ENCODE assay signal across 28 cellular contexts in genomic region chr22:42471441-42471840, GRCh38.
"Had no signal": no experiment of that assay in that cellular context is flagged by ENCODE, and none has a peak within 500 bp of the region (broad histone marks: within the 10 kb centered on the region; RNA-seq: fewer than 3 reads in every experiment).

No MANE protein-coding gene starts in this region.

- H3K36me3 Mint-ChIP-seq: stimulated activated effector memory CD8-positive, alpha-beta T cell treated with anti-CD3 and anti-CD28 coated beads, Interleukin-12 subunit alpha, Interleukin-12 subunit beta, amount 100 ng/mL, for 72 hours; stimulated activated memory B cell treated with anti-CD40 and anti-IgM and Interleukin-4, amounts not matched to agents 10 μg/mL and 1 μg/mL and 100 μg/mL, for 72 hours; type B pancreatic cell had no signal

- ATAC-seq: stimulated activated effector memory CD8-positive, alpha-beta T cell treated with anti-CD3 and anti-CD28 coated beads, Interleukin-12 subunit alpha, Interleukin-12 subunit beta, amount 100 ng/mL, for 72 hours; stimulated activated memory B cell treated with anti-CD40 and anti-IgM and Interleukin-4, amounts not matched to agents 10 μg/mL and 1 μg/mL and 100 μg/mL, for 72 hours; stimulated activated naive CD8-positive, alpha-beta T cell treated with anti-CD3 and anti-CD28 coated beads, Interleukin-15, amount 100 ng/mL, for 72 hours; stimulated activated naive CD8-positive, alpha-beta T cell treated with anti-CD3 and anti-CD28 coated beads, Interleukin-15, Interleukin-2, amounts not matched to agents 100 U/mL and 50 U/mL, for 24 hours; upper lobe of right lung had no signal

- H3K9me3 ChIP-seq: stomach, suprapubic skin, testis, thoracic aorta, thyroid gland, tibial artery, tibial nerve, transverse colon, upper lobe of left lung, upper lobe of right lung, uterus, vagina had no signal

- H3K4me3 Mint-ChIP-seq: stimulated activated effector memory CD8-positive, alpha-beta T cell treated with anti-CD3 and anti-CD28 coated beads, Interleukin-12 subunit alpha, Interleukin-12 subunit beta, amount 100 ng/mL, for 72 hours; stimulated activated memory B cell treated with anti-CD40 and anti-IgM and Interleukin-4, amounts not matched to agents 10 μg/mL and 1 μg/mL and 100 μg/mL, for 72 hours; stimulated activated naive CD8-positive, alpha-beta T cell treated with anti-CD3 and anti-CD28 coated beads, Interleukin-15, amount 100 ng/mL, for 72 hours; stimulated activated naive CD8-positive, alpha-beta T cell treated with anti-CD3 and anti-CD28 coated beads, Interleukin-15, Interleukin-2, amounts not matched to agents 100 ng/mL and 50 ng/mL, for 24 hours; type B pancreatic cell had no signal

- H3K4me1 Mint-ChIP-seq: stimulated activated effector memory CD8-positive, alpha-beta T cell treated with anti-CD3 and anti-CD28 coated beads, Interleukin-12 subunit alpha, Interleukin-12 subunit beta, amount 100 ng/mL, for 72 hours; stimulated activated memory B cell treated with anti-CD40 and anti-IgM and Interleukin-4, amounts not matched to agents 10 μg/mL and 1 μg/mL and 100 μg/mL, for 72 hours; stimulated activated naive CD8-positive, alpha-beta T cell treated with anti-CD3 and anti-CD28 coated beads, Interleukin-15, amount 100 ng/mL, for 72 hours had no signal

- H3K9me3 Mint-ChIP-seq: stimulated activated effector memory CD8-positive, alpha-beta T cell treated with anti-CD3 and anti-CD28 coated beads, Interleukin-12 subunit alpha, Interleukin-12 subunit beta, amount 100 ng/mL, for 72 hours; stimulated activated memory B cell treated with anti-CD40 and anti-IgM and Interleukin-4, amounts not matched to agents 10 μg/mL and 1 μg/mL and 100 μg/mL, for 72 hours; stimulated activated naive CD8-positive, alpha-beta T cell treated with anti-CD3 and anti-CD28 coated beads, Interleukin-15, amount 100 ng/mL, for 72 hours; stimulated activated naive CD8-positive, alpha-beta T cell treated with anti-CD3 and anti-CD28 coated beads, Interleukin-15, Interleukin-2, amounts not matched to agents 100 ng/mL and 50 ng/mL, for 24 hours; type B pancreatic cell had no signal

- FAIRE-seq: urothelium cell line had no signal

- H3K4me1 ChIP-seq: stomach, suprapubic skin, testis, thyroid gland, tibial artery, tibial nerve, transverse colon, upper lobe of left lung, upper lobe of right lung, uterus, vagina had no signal

- DNase-seq: stimulated activated CD4-positive, alpha-beta T cell treated with anti-CD3 and anti-CD28 coated beads, Interleukin-2, amount 100 ng/mL, for 48 hours; stimulated activated CD4-positive, alpha-beta T cell treated with anti-CD3 and anti-CD28 coated beads, Interleukin-4, amount 100 ng/mL, for 1 hour; stimulated activated CD4-positive, alpha-beta T cell treated with anti-CD3 and anti-CD28 coated beads, Interleukin-4, amount 100 ng/mL, for 24 hours; stimulated activated CD4-positive, alpha-beta T cell treated with anti-CD3 and anti-CD28 coated beads, Interleukin-4, amount 100 ng/mL, for 4 hours; stimulated activated CD8-positive, alpha-beta memory T cell treated with anti-CD3 and anti-CD28 coated beads, Interleukin-4, amount 100 ng/mL, for 48 hours; stimulated activated naive CD4-positive, alpha-beta T cell; stimulated activated naive CD4-positive, alpha-beta T cell treated with Interleukin-2 at 50 U/mL for 16 hours; stimulated activated naive CD8-positive, alpha-beta T cell treated with anti-CD3 and anti-CD28 coated beads, Interleukin-15, amount 100 ng/mL, for 72 hours; stimulated activated naive CD8-positive, alpha-beta T cell treated with anti-CD3 and anti-CD28 coated beads, Interleukin-15, Interleukin-2, amounts not matched to agents 100 U/mL and 50 U/mL, for 24 hours; stomach; substantia nigra; testis; thyroid gland; tibial artery; transverse colon; trophoblast cell; upper lobe of left lung; upper lobe of right lung; uterus had no signal

- H3K36me3 ChIP-seq: stomach, suprapubic skin, thoracic aorta, thyroid gland, tibial artery, tibial nerve, transverse colon, upper lobe of left lung, upper lobe of right lung, uterus, vagina had no signal

- H3K27ac Mint-ChIP-seq: stimulated activated memory B cell treated with anti-CD40 and anti-IgM and Interleukin-4, amounts not matched to agents 10 μg/mL and 1 μg/mL and 100 μg/mL, for 72 hours; stimulated activated naive CD8-positive, alpha-beta T cell treated with anti-CD3 and anti-CD28 coated beads, Interleukin-15, amount 100 ng/mL, for 72 hours; stimulated activated naive CD8-positive, alpha-beta T cell treated with anti-CD3 and anti-CD28 coated beads, Interleukin-15, Interleukin-2, amounts not matched to agents 100 ng/mL and 50 ng/mL, for 24 hours; type B pancreatic cell had no signal

- H3K27ac ChIP-seq: stomach, suprapubic skin, testis, thoracic aorta, thyroid gland, tibial artery, tibial nerve, transverse colon, upper lobe of left lung, upper lobe of right lung, uterus, vagina had no signal

- H3K4me3 ChIP-seq: stomach, suprapubic skin, testis, thoracic aorta, thyroid gland, tibial artery, tibial nerve, transverse colon, upper lobe of left lung, upper lobe of right lung, uterus, vagina had no signal
